In the genomic region with DNA sequence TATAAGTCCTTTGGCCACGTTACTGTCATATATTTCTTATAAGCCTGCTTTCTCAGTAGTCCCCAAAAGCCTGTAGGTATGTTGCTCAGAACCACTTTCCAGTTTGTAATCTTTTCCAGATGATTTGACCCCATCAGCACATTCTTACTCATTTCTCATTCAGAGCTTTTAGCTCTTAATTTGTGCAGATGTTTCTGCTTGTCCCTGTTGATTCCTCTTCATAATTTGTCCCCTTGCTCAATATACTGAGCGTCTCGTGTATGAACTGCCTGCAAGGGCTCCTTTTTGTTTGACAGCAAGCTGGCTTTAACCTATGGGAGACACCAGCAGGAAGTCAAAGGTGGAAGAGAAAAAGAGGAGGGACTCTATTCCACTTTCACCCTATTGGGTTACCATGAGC, we compare ENCODE assay signal across 22 cellular contexts.
"Had no signal": no experiment of that assay in that cellular context is flagged by ENCODE, and none has a peak within 500 bp of the region (broad histone marks: within the 10 kb centered on the region; RNA-seq: fewer than 3 reads in every experiment).

No MANE protein-coding gene starts in this region.

- H3K9me3 ChIP-seq: body of pancreas, esophagus squamous epithelium, left lung, tibial artery, uterus had no signal

- H3K4me3 Mint-ChIP-seq: activated B cell treated with CpG ODN at 0.5 μM for 24 hours; activated CD8-positive, alpha-beta T cell treated with anti-CD3 and anti-CD28 coated beads for 36 hours; activated naive CD8-positive, alpha-beta T cell treated with anti-CD3 and anti-CD28 coated beads for 36 hours; activated T-helper 17 cell treated with anti-CD3 and anti-CD28 coated beads, Interleukin-2, amount 50 U/mL, for 72 hours; effector memory CD8-positive, alpha-beta T cell; mesothelial cell of epicardium; natural killer cell treated with Interleukin-12 subunit alpha and Interleukin-12 subunit beta and Interleukin-15 and Interleukin-18, amount 100 ng/mL, for 72 hours had no signal

- H3K4me3 ChIP-seq: body of pancreas, esophagus squamous epithelium, left lung, tibial artery, uterus had no signal

- FAIRE-seq: frontal cortex, kidney had no signal

- H3K36me3 ChIP-seq: esophagus squamous epithelium, left lung, tibial artery, uterus had no signal

- H3K27me3 Mint-ChIP-seq: activated B cell treated with CpG ODN at 0.5 μM for 24 hours; activated CD8-positive, alpha-beta T cell treated with anti-CD3 and anti-CD28 coated beads for 36 hours; activated naive CD8-positive, alpha-beta T cell treated with anti-CD3 and anti-CD28 coated beads for 36 hours; activated T-helper 17 cell treated with anti-CD3 and anti-CD28 coated beads, Interleukin-2, amount 50 U/mL, for 72 hours; natural killer cell treated with Interleukin-12 subunit alpha and Interleukin-12 subunit beta and Interleukin-15 and Interleukin-18, amount 100 ng/mL, for 72 hours had no signal

- H3K9me3 Mint-ChIP-seq: activated B cell treated with CpG ODN at 0.5 μM for 24 hours; activated CD8-positive, alpha-beta T cell treated with anti-CD3 and anti-CD28 coated beads for 36 hours; activated naive CD8-positive, alpha-beta T cell treated with anti-CD3 and anti-CD28 coated beads for 36 hours; activated T-helper 17 cell treated with anti-CD3 and anti-CD28 coated beads, Interleukin-2, amount 50 U/mL, for 72 hours; effector memory CD8-positive, alpha-beta T cell; mesothelial cell of epicardium; natural killer cell treated with Interleukin-12 subunit alpha and Interleukin-12 subunit beta and Interleukin-15 and Interleukin-18, amount 100 ng/mL, for 72 hours had no signal

- H3K36me3 Mint-ChIP-seq: activated naive CD8-positive, alpha-beta T cell treated with anti-CD3 and anti-CD28 coated beads for 36 hours; mesothelial cell of epicardium; natural killer cell treated with Interleukin-12 subunit alpha and Interleukin-12 subunit beta and Interleukin-15 and Interleukin-18, amount 100 ng/mL, for 72 hours had no signal

- H3K27me3 ChIP-seq: body of pancreas, esophagus squamous epithelium, left lung, tibial artery, uterus had no signal

- DNase-seq: activated B cell treated with CpG ODN at 0.5 μM for 24 hours; activated CD4-positive, alpha-beta T cell treated with anti-CD3 and anti-CD28 coated beads for 48 hours; activated CD8-positive, alpha-beta T cell treated with anti-CD3 and anti-CD28 coated beads for 36 hours; activated naive CD4-positive, alpha-beta T cell; activated naive CD8-positive, alpha-beta T cell treated with anti-CD3 and anti-CD28 coated beads for 36 hours; activated T-cell treated with anti-CD3 and anti-CD28 coated beads, Interleukin-2, amount 50 U/mL, for 1 hour; amygdala; body of pancreas; effector memory CD8-positive, alpha-beta T cell; esophagus squamous epithelium; kidney; left lung; nucleus accumbens; stimulated activated naive CD8-positive, alpha-beta T cell treated with anti-CD3 and anti-CD28 coated beads, Interleukin-15, Interleukin-2, amounts not matched to agents 100 U/mL and 50 U/mL, for 24 hours; substantia nigra; T-helper 9 cell; tibial artery; uterus had no signal

- H3K4me1 ChIP-seq: body of pancreas, left lung, uterus had no signal

- H3K27ac Mint-ChIP-seq: activated B cell treated with CpG ODN at 0.5 μM for 24 hours; activated CD8-positive, alpha-beta T cell treated with anti-CD3 and anti-CD28 coated beads for 36 hours; activated naive CD8-positive, alpha-beta T cell treated with anti-CD3 and anti-CD28 coated beads for 36 hours; activated T-helper 17 cell treated with anti-CD3 and anti-CD28 coated beads, Interleukin-2, amount 50 U/mL, for 72 hours; effector memory CD8-positive, alpha-beta T cell; mesothelial cell of epicardium; natural killer cell treated with Interleukin-12 subunit alpha and Interleukin-12 subunit beta and Interleukin-15 and Interleukin-18, amount 100 ng/mL, for 72 hours had no signal

- H3K27ac ChIP-seq: body of pancreas, esophagus squamous epithelium, left lung, tibial artery, uterus had no signal
